Comparison of ENCODE assay signal across 21 cellular contexts in the genomic region with DNA sequence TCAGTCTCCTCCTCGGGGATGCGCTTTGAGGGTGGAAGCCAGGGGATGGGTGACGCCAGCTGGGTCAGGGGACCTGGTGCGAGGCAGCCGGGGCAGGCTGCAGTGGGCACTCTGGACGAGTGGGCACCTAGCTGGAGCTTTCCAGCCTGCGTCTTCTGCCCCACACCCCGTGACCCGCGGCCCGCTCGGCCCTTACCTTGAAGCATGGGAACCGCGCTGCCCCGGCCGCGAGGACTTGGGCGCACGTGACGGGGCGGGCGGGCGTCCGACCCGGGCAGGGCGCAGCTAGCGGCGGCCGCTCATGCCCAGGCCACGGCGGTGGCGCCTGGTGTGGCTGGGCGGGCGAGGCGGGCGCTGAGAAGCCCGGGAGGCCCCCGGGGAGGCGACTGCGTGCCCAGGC. TPM values are rescaled to one million over a fixed set of nuclear protein-coding genes. Genes with fewer than 3 reads are reported as not detected.
DNase-seq lines count a peak whose midpoint lies in the region; ATAC-seq and TF ChIP-seq lines count a peak whose summit lies in the region.
"Had no signal": no experiment of that assay in that cellular context is flagged by ENCODE, and none has a peak within 500 bp of the region (broad histone marks: within the 10 kb centered on the region; RNA-seq: fewer than 3 reads in every experiment).

No MANE protein-coding gene starts in this region.

- peak overlapping the region in 2 of 3 donors; percentile 11 to 34 for H3K4me3 ChIP-seq in breast epithelium
- no peak overlapping the region for H3K4me3 ChIP-seq in mammary epithelial cell (replicated peaks in 1 of 3; ENCODE audit: insufficient read depth in 1 of 3, low read depth in 2 of 3, low read length in 3 of 3)
- H3K4me3 ChIP-seq in iPS-20b (ENCODE audit: low read length) = peak overlapping the region; percentile 46; the same call in 1 of the 2 replicates
- peak overlapping the region; percentile 13 for H3K4me3 ChIP-seq in thymus (ENCODE audit: low read length)
- H3K4me3 ChIP-seq: SK-N-MC had no signal

- CTCF ChIA-PET in mammary epithelial cell (lab: Charles Lee; ENCODE audit: low non-redundant PET) = no interaction called here

- no TSS peak for BruUV-seq in mammary epithelial cell (replicated peaks; lab: Mats Ljungman, UMichigan)

- ATAC-seq in HG02840 (IDR thresholded peaks at IDR 0.05; ENCODE audit: low FRiP score, unreplicated experiment) (no peak), GM21825 (IDR thresholded peaks at IDR 0.05; ENCODE audit: unreplicated experiment) (no peak)
- ATAC-seq: stimulated activated naive CD8-positive, alpha-beta T cell treated with anti-CD3 and anti-CD28 coated beads, Interleukin-15, Interleukin-2, amounts not matched to agents 100 U/mL and 50 U/mL, for 24 hours had no signal

- no peaks in the 10 kb centered on the region for H3K79me2 ChIP-seq in mammary epithelial cell (ENCODE audit: insufficient read depth, low read length)

- no peak for TF ChIP-seq POLR2A in breast epithelium (IDR thresholded peaks at IDR 0.05)

- dilution Hi-C loops in mammary epithelial cell (cut with HindIII; ENCODE audit: low sequenced_read_pairs) = no loop called here

- H3K27ac ChIP-seq in breast epithelium (no peak overlapping the region), mammary epithelial cell (ENCODE audit: insufficient read depth, low read depth, low read length) (no peak overlapping the region), angular gyrus (ENCODE audit: low read depth, low read length) (peak overlapping the region; percentile 55), iPS-20b (ENCODE audit: low read length) (no peak overlapping the region), thymus (ENCODE audit: low read depth) (no peak overlapping the region)
- H3K27ac ChIP-seq: brain microvascular endothelial cell, SK-N-MC, tibial nerve had no signal

- H3K9me3 ChIP-seq in breast epithelium = no peaks in the 10 kb centered on the region
- H3K9me3 ChIP-seq in mammary epithelial cell (replicated peaks; ENCODE audit: insufficient read depth, low read length) = no peaks in the 10 kb centered on the region
- H3K9me3 ChIP-seq in iPS-20b (ENCODE audit: insufficient read depth, low read depth, low read length) = no peaks in the 10 kb centered on the region
- H3K9me3 ChIP-seq in thymus (ENCODE audit: control insufficient read depth) = no peaks in the 10 kb centered on the region
- H3K9me3 ChIP-seq: Caco-2, tibial nerve had no signal

- H3K9ac ChIP-seq in mammary epithelial cell (ENCODE audit: insufficient read depth, low read length) = no peak overlapping the region
- no peak overlapping the region for H3K9ac ChIP-seq in iPS-20b (ENCODE audit: low read depth, low read length)

- intact Hi-C loops in breast epithelium (cut with DNase I; ENCODE audit: low total_unique reads) (no loop called here), mammary epithelial cell (cut with micrococcal nuclease) (no loop called here)

- H3K27me3 ChIP-seq in breast epithelium (peaks cover 2 to 92% of the 10 kb centered on the region in 2 donors), mammary epithelial cell (ENCODE audit: insufficient read depth, low read length) (peaks cover 30% of the 10 kb centered on the region), iPS-20b (ENCODE audit: insufficient read depth, low read length) (peaks cover 56% of the 10 kb centered on the region), thymus (ENCODE audit: control insufficient read depth, insufficient read depth) (peaks cover 40% of the 10 kb centered on the region)

- WGBS in mammary epithelial cell (ENCODE audit: low coverage, missing lambda C conversion rate) = 20% methylated on average over 2 of the region's 40 CpGs
- WGBS in thymus = 16% methylated on average over 40 of the region's 40 CpGs

- H4K20me1 ChIP-seq in mammary epithelial cell (ENCODE audit: insufficient read depth, low read length) = peaks cover 4% of the 10 kb centered on the region

- no peaks in the 10 kb centered on the region for H3K4me1 ChIP-seq in breast epithelium
- H3K4me1 ChIP-seq in mammary epithelial cell (ENCODE audit: insufficient read depth, low read length) = no peaks in the 10 kb centered on the region
- no peaks in the 10 kb centered on the region for H3K4me1 ChIP-seq in iPS-20b (ENCODE audit: insufficient read depth, low read length)
- H3K4me1 ChIP-seq in thymus (ENCODE audit: control insufficient read depth, insufficient read depth, low read length) = peaks cover 6% of the 10 kb centered on the region
- H3K4me1 ChIP-seq: Caco-2 had no signal

- H3K4me2 ChIP-seq in mammary epithelial cell (ENCODE audit: insufficient read depth, low read depth, low read length) = no peak overlapping the region

- no peak overlapping the region for H2AFZ ChIP-seq in mammary epithelial cell (ENCODE audit: low read depth, low read length)

- no peak for DNase-seq in breast epithelium (ENCODE audit: low spot score in 2 of 2)
- DNase-seq in mammary epithelial cell = no peak
- DNase-seq in activated CD8-positive, alpha-beta memory T cell treated with anti-CD3 and anti-CD28 coated beads, Interleukin-2, amount 50 U/mL, for 4 hours = no peak
- DNase-seq: RPMI8226 had no signal

- TF ChIP-seq CTCF in breast epithelium (IDR thresholded peaks at IDR 0.05) (no peak), mammary epithelial cell (conservative IDR thresholded peaks at IDR 0.05 in 1 of 2, IDR thresholded peaks at IDR 0.05 in 1 of 2; ENCODE audit: extremely low read depth in 1 of 2, insufficient read depth in 1 of 2, low read depth in 1 of 2, low read length in 2 of 2) (no peak)

- H3K36me3 ChIP-seq in breast epithelium = no peaks in the 10 kb centered on the region
- no peaks in the 10 kb centered on the region for H3K36me3 ChIP-seq in mammary epithelial cell (ENCODE audit: insufficient read depth, low read length)
- no peaks in the 10 kb centered on the region for H3K36me3 ChIP-seq in iPS-20b (ENCODE audit: insufficient read depth, low read depth, low read length)
- no peaks in the 10 kb centered on the region for H3K36me3 ChIP-seq in thymus (ENCODE audit: control insufficient read depth, insufficient read depth)
- H3K36me3 ChIP-seq: brain microvascular endothelial cell, tibial nerve had no signal

- in situ Hi-C loops in mammary epithelial cell (cut with MboI; ENCODE audit: low sequenced_read_pairs in 2 of 2) = no loop called here

RNA-seq across cellular contexts. Expression of gene FAM163B, which starts 0.3 kb away (rescaled TPM):
- total RNA-seq in breast epithelium (not detected), mammary epithelial cell (not detected)
- polyA plus RNA-seq in mammary epithelial cell (not detected), thymus (0.27 TPM)
- polyA minus RNA-seq in mammary epithelial cell = not detected
- total RNA-seq: Caco-2; endothelial cell of umbilical vein; lung microvascular endothelial cell; MCF 10A; myocyte; omental fat pad; T-helper 2 cell treated with Interferon-gamma antibody and Interleukin-4, amounts not matched to agents 100 ng/mL and 5 ng/mL, for 36 hours had no signal
- polyA plus RNA-seq: BJ, endothelial cell of umbilical vein had no signal

RNA-seq across cellular contexts. Expression of gene DBH, which starts 27.3 kb away (rescaled TPM):
- total RNA-seq in breast epithelium = not detected
- not detected for total RNA-seq in mammary epithelial cell
- not detected for polyA plus RNA-seq in mammary epithelial cell
- not detected for polyA minus RNA-seq in mammary epithelial cell
- 0.25 TPM for polyA plus RNA-seq in thymus
- total RNA-seq: Caco-2; endothelial cell of umbilical vein; lung microvascular endothelial cell; MCF 10A; T-helper 2 cell treated with Interferon-gamma antibody and Interleukin-4, amounts not matched to agents 100 ng/mL and 5 ng/mL, for 36 hours had no signal
- polyA plus RNA-seq: BJ, endothelial cell of umbilical vein had no signal

Comparison
In these comparisons a context has a peak if more than half of its experiments do, and no peak if none do; other contexts are left out.
1. H3K4me3 ChIP-seq: peak in breast epithelium (2 of 3), iPS-20b (single experiment) and thymus (single experiment); none in mammary epithelial cell (0 of 3).